Comparison of ENCODE assay signal across 13 cellular contexts in the genomic region with DNA sequence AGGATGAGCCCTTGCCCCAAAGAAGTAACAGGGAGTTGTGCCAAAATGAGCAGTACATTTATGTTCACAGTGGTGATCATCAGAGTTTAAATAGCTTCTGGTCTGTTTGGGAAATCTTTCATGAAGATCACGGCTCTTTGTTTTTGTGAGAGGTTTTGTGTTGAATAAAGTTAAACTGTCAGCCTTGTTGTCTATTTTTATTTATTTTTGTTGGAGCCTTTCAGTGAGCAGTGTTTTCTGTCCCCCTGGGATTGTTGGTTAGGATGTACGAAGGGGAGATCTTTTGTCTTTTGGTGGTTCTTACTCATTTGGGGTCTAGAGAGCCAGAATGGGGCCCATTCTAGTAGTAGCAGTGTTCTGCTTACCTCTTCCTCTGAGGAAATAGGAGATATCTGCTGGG.
DNase-seq lines count a peak whose midpoint lies in the region; ATAC-seq, FAIRE-seq and TF ChIP-seq lines count a peak whose summit lies in the region.
"Had no signal": no experiment of that assay in that cellular context is flagged by ENCODE, and none has a peak within 500 bp of the region (broad histone marks: within the 10 kb centered on the region; RNA-seq: fewer than 3 reads in every experiment).

No MANE protein-coding gene starts in this region.

- H3K4me1 ChIP-seq in astrocyte (ENCODE audit: insufficient read depth, low read length) (peaks cover 24% of the 10 kb centered on the region), thymus (ENCODE audit: control insufficient read depth, insufficient read depth, low read length) (peaks cover 23% of the 10 kb centered on the region)

- H3K4me3 ChIP-seq in astrocyte (ENCODE audit: insufficient read depth, low read depth, low read length) (no peak overlapping the region), thymus (ENCODE audit: low read length) (no peak overlapping the region)

- H3K4me3 Mint-ChIP-seq in activated naive CD4-positive, alpha-beta T cell treated with anti-CD3 and anti-CD28 coated beads, Interleukin-2, amount 10 ng/mL, durations not matched to agents 7 days and 5 days = peak overlapping the region; percentile 75
- H3K4me3 Mint-ChIP-seq in astrocyte (ENCODE audit: unreplicated experiment) = no peak overlapping the region
- peak overlapping the region in 7 of 8 donors; percentile 2 to 80 (median 49) for H3K4me3 Mint-ChIP-seq in naive B cell

- TF ChIP-seq POLR2A in erythroblast (IDR thresholded peaks at IDR 0.05; ENCODE audit: low read length) = no peak

- H3K79me2 ChIP-seq in astrocyte (ENCODE audit: insufficient read depth, low read length) = peaks cover 98% of the 10 kb centered on the region

- H3K4me1 Mint-ChIP-seq in activated naive CD4-positive, alpha-beta T cell treated with anti-CD3 and anti-CD28 coated beads, Interleukin-2, amount 10 ng/mL, durations not matched to agents 7 days and 5 days = peaks cover 93% of the 10 kb centered on the region
- H3K4me1 Mint-ChIP-seq in astrocyte (ENCODE audit: low read depth, unreplicated experiment) = peaks cover 64% of the 10 kb centered on the region
- H3K4me1 Mint-ChIP-seq in naive B cell = peaks cover 80 to 90% (median 89%) of the 10 kb centered on the region in 3 donors

- H4K20me1 ChIP-seq in astrocyte (ENCODE audit: insufficient read depth, low read length) = peaks cover 98% of the 10 kb centered on the region

- H3K36me3 Mint-ChIP-seq in activated naive CD4-positive, alpha-beta T cell treated with anti-CD3 and anti-CD28 coated beads, Interleukin-2, amount 10 ng/mL, durations not matched to agents 7 days and 5 days = peaks cover 21% of the 10 kb centered on the region
- no peaks in the 10 kb centered on the region for H3K36me3 Mint-ChIP-seq in astrocyte (ENCODE audit: low read depth, unreplicated experiment)
- no peaks in the 10 kb centered on the region for H3K36me3 Mint-ChIP-seq in naive B cell

- no peak for FAIRE-seq in astrocyte (lab: Jason Lieb, UNC)
- FAIRE-seq: GM12892, keratinocyte had no signal

- no peaks in the 10 kb centered on the region for H3K9me3 Mint-ChIP-seq in activated naive CD4-positive, alpha-beta T cell treated with anti-CD3 and anti-CD28 coated beads, Interleukin-2, amount 10 ng/mL, durations not matched to agents 7 days and 5 days
- no peaks in the 10 kb centered on the region for H3K9me3 Mint-ChIP-seq in astrocyte (ENCODE audit: unreplicated experiment)
- H3K9me3 Mint-ChIP-seq in naive B cell = no peaks in the 10 kb centered on the region

- no peaks in the 10 kb centered on the region for H3K36me3 ChIP-seq in astrocyte (ENCODE audit: insufficient read depth, low read length)
- no peaks in the 10 kb centered on the region for H3K36me3 ChIP-seq in thymus (ENCODE audit: control insufficient read depth, insufficient read depth)

- no peak for TF ChIP-seq CTCF in astrocyte (IDR thresholded peaks at IDR 0.05; ENCODE audit: insufficient read depth, low read depth, low read length)

- H3K4me2 ChIP-seq in astrocyte (ENCODE audit: low read length) = no peak overlapping the region
- H3K4me2 ChIP-seq: SK-N-SH had no signal

- H3K27ac Mint-ChIP-seq in activated naive CD4-positive, alpha-beta T cell treated with anti-CD3 and anti-CD28 coated beads, Interleukin-2, amount 10 ng/mL, durations not matched to agents 7 days and 5 days = peak overlapping the region; percentile 83
- peak overlapping the region; percentile 37 for H3K27ac Mint-ChIP-seq in astrocyte (ENCODE audit: unreplicated experiment)
- peak overlapping the region in 4 of 6 donors; percentile 17 to 74 (median 58) for H3K27ac Mint-ChIP-seq in naive B cell

- H3K27ac ChIP-seq in astrocyte (ENCODE audit: low read depth, low read length) (no peak overlapping the region), thymus (ENCODE audit: low read depth) (peak overlapping the region; percentile 15)
- H3K27ac ChIP-seq: foreskin keratinocyte had no signal

- CTCF ChIA-PET in activated naive CD4-positive, alpha-beta T cell treated with anti-CD3 and anti-CD28 coated beads, Interleukin-2, amount 10 ng/mL, durations not matched to agents 7 days and 5 days (lab: Charles Lee) = interaction anchor here (0.7 to 1.3 kb wide), 2 partner anchors 11 to 21 kb away, joined by 3 to 4 read pairs; no protein-coding TSS in a partner anchor

- H3K27me3 Mint-ChIP-seq in activated naive CD4-positive, alpha-beta T cell treated with anti-CD3 and anti-CD28 coated beads, Interleukin-2, amount 10 ng/mL, durations not matched to agents 7 days and 5 days = no peaks in the 10 kb centered on the region
- H3K27me3 Mint-ChIP-seq in astrocyte (ENCODE audit: low read depth, unreplicated experiment) = no peaks in the 10 kb centered on the region
- no peaks in the 10 kb centered on the region for H3K27me3 Mint-ChIP-seq in naive B cell

- H2AFZ ChIP-seq in astrocyte (ENCODE audit: low read depth, low read length) = no peak overlapping the region

- no peaks in the 10 kb centered on the region for H3K27me3 ChIP-seq in astrocyte (ENCODE audit: insufficient read depth, low read length)
- no peaks in the 10 kb centered on the region for H3K27me3 ChIP-seq in thymus (ENCODE audit: control insufficient read depth, insufficient read depth)
- H3K27me3 ChIP-seq: foreskin keratinocyte had no signal

- no peak overlapping the region for H3K9ac ChIP-seq in astrocyte (ENCODE audit: low read length)
- H3K9ac ChIP-seq: SK-N-SH had no signal

- 85% methylated on average over 2 of the region's 2 CpGs for WGBS in thymus

- DNase-seq in activated naive CD4-positive, alpha-beta T cell treated with anti-CD3 and anti-CD28 coated beads, Interleukin-2, amount 10 ng/mL, durations not matched to agents 7 days and 5 days = no peak
- DNase-seq in activated naive CD4-positive, alpha-beta T cell (lab: John Stamatoyannopoulos, UW) = no peak
- no peak for DNase-seq in astrocyte (ENCODE audit: low read depth)
- DNase-seq in naive B cell = no peak
- DNase-seq in left lobe of liver (ENCODE audit: low spot score) = no peak
- no peak for DNase-seq in erythroblast (lab: John Stamatoyannopoulos, UW)
- no peak for DNase-seq in NAMALWA (ENCODE audit: low spot score)
- DNase-seq: DND-41, foreskin keratinocyte, SK-N-SH had no signal

- ATAC-seq in naive B cell (ENCODE audit: low read depth in 2 of 2) (no peak), left lobe of liver (no peak)
- ATAC-seq: foreskin keratinocyte had no signal

- H3K9me3 ChIP-seq in astrocyte (ENCODE audit: insufficient read depth, low read depth, low read length) (no peaks in the 10 kb centered on the region), thymus (ENCODE audit: control insufficient read depth) (no peaks in the 10 kb centered on the region)
- H3K9me3 ChIP-seq: SK-N-SH had no signal
